7 cellular contexts compared by ENCODE assay signal in genomic region chr10:71213761-71214440, GRCh38. TPM values are rescaled to one million over a fixed set of nuclear protein-coding genes. Genes with fewer than 3 reads are reported as not detected.
DNase-seq lines count a peak whose midpoint lies in the region; TF ChIP-seq lines count a peak whose summit lies in the region.

No MANE protein-coding gene starts in this region.

- H3K4me3 Mint-ChIP-seq in activated CD4-positive, alpha-beta memory T cell treated with anti-CD3 and anti-CD28 coated beads for 36 hours, result no peak overlapping the region

- no peak overlapping the region for H3K27ac Mint-ChIP-seq in activated CD4-positive, alpha-beta memory T cell treated with anti-CD3 and anti-CD28 coated beads for 36 hours

- H3K36me3 ChIP-seq in HEK293 (ENCODE audit: control insufficient read depth in 2 of 2, insufficient read depth in 1 of 2, low read length in 2 of 2), result no peaks in the 10 kb centered on the region
- no peaks in the 10 kb centered on the region for H3K36me3 ChIP-seq in iPS-20b (ENCODE audit: insufficient read depth, low read depth, low read length)
- no peaks in the 10 kb centered on the region for H3K36me3 ChIP-seq in stomach

- no peaks in the 10 kb centered on the region for H3K36me3 Mint-ChIP-seq in activated CD4-positive, alpha-beta memory T cell treated with anti-CD3 and anti-CD28 coated beads for 36 hours

- CTCF ChIA-PET in HEK293 (lab: Yijun Ruan, JAX), result interaction anchor here (0.5 to 2.0 kb wide), 7 partner anchors 22 to 372 kb away, joined by 3 to 8 read pairs (median 3); no protein-coding TSS in a partner anchor
- CTCF ChIA-PET in activated CD4-positive, alpha-beta memory T cell treated with anti-CD3 and anti-CD28 coated beads for 36 hours (lab: Charles Lee), result no interaction called here

- peaks cover 10% of the 10 kb centered on the region for H3K4me1 Mint-ChIP-seq in activated CD4-positive, alpha-beta memory T cell treated with anti-CD3 and anti-CD28 coated beads for 36 hours (ENCODE audit: low read depth)

- TF ChIP-seq EP300 in stomach (IDR thresholded peaks at IDR 0.05), result no peak

- peak overlapping the region; percentile 71; the same call in 1 of the 2 replicates for H3K27ac ChIP-seq in HEK293 (ENCODE audit: extremely low read depth, low read depth, low read length)
- H3K27ac ChIP-seq in iPS-20b (ENCODE audit: low read length), result no peak overlapping the region
- peak overlapping the region; percentile 40 to 91 (median 83) for H3K27ac ChIP-seq in stomach

- WGBS in stomach, 5 donors, result 5 to 11% (median 9%) methylated on average over 31 to 33 of the region's 33 CpGs

- intact Hi-C loops in stomach (cut with DNase I; ENCODE audit: low total_unique reads), result no loop called here
- intact Hi-C loops in activated CD4-positive, alpha-beta memory T cell treated with anti-CD3 and anti-CD28 coated beads for 36 hours (cut with micrococcal nuclease), result no loop called here

- H3K9me3 Mint-ChIP-seq in activated CD4-positive, alpha-beta memory T cell treated with anti-CD3 and anti-CD28 coated beads for 36 hours, result no peaks in the 10 kb centered on the region

- DNase-seq in amniotic epithelial cell (ENCODE audit: low read depth) (peak; percentile 87), stomach (no peak), HuH-7 (ENCODE audit: low spot score) (no peak), NCI-H774 (lab: John Stamatoyannopoulos, UW) (no peak)
- DNase-seq in activated CD4-positive, alpha-beta memory T cell treated with anti-CD3 and anti-CD28 coated beads for 36 hours, result no peak

- H3K9me3 ChIP-seq in HEK293 (ENCODE audit: control insufficient read depth, insufficient read depth, low read depth, low read length), result no peaks in the 10 kb centered on the region
- no peaks in the 10 kb centered on the region for H3K9me3 ChIP-seq in iPS-20b (ENCODE audit: insufficient read depth, low read depth, low read length)
- no peaks in the 10 kb centered on the region for H3K9me3 ChIP-seq in stomach

- H3K4me3 ChIP-seq in HEK293 (ENCODE audit: low read depth, low read length), result peak overlapping the region; percentile 69
- H3K4me3 ChIP-seq in iPS-20b (ENCODE audit: low read length), result peak overlapping the region; percentile 81
- H3K4me3 ChIP-seq in stomach, result peak overlapping the region; percentile 65 to 79 (median 72)

- no peak overlapping the region; the same call in 1 of the 2 replicates for H3K9ac ChIP-seq in iPS-20b (ENCODE audit: low read depth, low read length)

- H3K4me1 ChIP-seq in HEK293 (ENCODE audit: control insufficient read depth, insufficient read depth, low read length) (peaks cover 36% of the 10 kb centered on the region), iPS-20b (ENCODE audit: insufficient read depth, low read length) (peaks cover 51% of the 10 kb centered on the region), stomach (peaks cover 14 to 72% (median 67%) of the 10 kb centered on the region in 4 donors)

- TF ChIP-seq CTCF in HEK293 (tag by site-specific recombination; IDR thresholded peaks at IDR 0.05), result no peak
- TF ChIP-seq CTCF in stomach (IDR thresholded peaks at IDR 0.05), result no peak

- POLR2A ChIA-PET in HEK293 (lab: Yijun Ruan, JAX), result interaction anchor here (1.0 to 1.7 kb wide), 5 partner anchors 13 to 810 kb away, joined by 3 to 8 read pairs (median 3); partner anchors contain the start of gene EIF4EBP2
- POLR2A ChIA-PET in activated CD4-positive, alpha-beta memory T cell treated with anti-CD3 and anti-CD28 coated beads for 36 hours (lab: Charles Lee), result no interaction called here

- no peak for TF ChIP-seq POLR2A in stomach (IDR thresholded peaks at IDR 0.05)

- H3K27me3 Mint-ChIP-seq in activated CD4-positive, alpha-beta memory T cell treated with anti-CD3 and anti-CD28 coated beads for 36 hours, result peaks cover 65% of the 10 kb centered on the region

- H3K27me3 ChIP-seq in iPS-20b (ENCODE audit: insufficient read depth, low read length) (peaks cover 70% of the 10 kb centered on the region), stomach (peaks cover 0 to 76% (median 12%) of the 10 kb centered on the region in 3 donors)

TF ChIP-seq in HEK293, 187 proteins besides CTCF, POLR2A, EP300 and RAD21 (continues in another document):
- TF ChIP-seq ZNF571 (tag by site-specific recombination; IDR thresholded peaks at IDR 0.05), result no peak
- TF ChIP-seq ZNF302 (tag by site-specific recombination; IDR thresholded peaks at IDR 0.05; ENCODE audit: low read depth), result no peak
- no peak for TF ChIP-seq ZNF214 (tag by site-specific recombination; IDR thresholded peaks at IDR 0.05; ENCODE audit: borderline replicate concordance)
- no peak for TF ChIP-seq ZFP41 (tag by site-specific recombination; IDR thresholded peaks at IDR 0.05; ENCODE audit: borderline replicate concordance)
- no peak for TF ChIP-seq ZNF670 (tag by site-specific recombination; IDR thresholded peaks at IDR 0.05; ENCODE audit: low read depth)
- no peak for TF ChIP-seq ZNF274 (IDR thresholded peaks at IDR 0.05; ENCODE audit: low read length)
- no peak for TF ChIP-seq ZNF274 (tag by site-specific recombination; IDR thresholded peaks at IDR 0.05; ENCODE audit: borderline replicate concordance)
- no peak for TF ChIP-seq ZFP37 (tag by site-specific recombination; IDR thresholded peaks at IDR 0.05)
- 0 out of 2 replicates have a peak, but pooled peaks have one; percentile 53 for TF ChIP-seq ZNF660 (tag by site-specific recombination; IDR thresholded peaks at IDR 0.05)
- TF ChIP-seq BCL11A (tag by site-specific recombination; IDR thresholded peaks at IDR 0.05; ENCODE audit: low read depth), result 0 out of 2 replicates have a peak, but pooled peaks have one; percentile 39
- no peak for TF ChIP-seq ZNF677 (tag by site-specific recombination; IDR thresholded peaks at IDR 0.05)
- peak; percentile 92 for TF ChIP-seq ZBTB6 (tag by site-specific recombination; IDR thresholded peaks at IDR 0.05)
- no peak for TF ChIP-seq REPIN1 (tag by site-specific recombination; IDR thresholded peaks at IDR 0.05; ENCODE audit: low read depth)
- no peak for TF ChIP-seq ZSCAN4 (tag by site-specific recombination; IDR thresholded peaks at IDR 0.05)
- no peak for TF ChIP-seq ZNF488 (tag by site-specific recombination; IDR thresholded peaks at IDR 0.05)
- TF ChIP-seq ZNF654 (tag by site-specific recombination; IDR thresholded peaks at IDR 0.05; ENCODE audit: low read depth), result no peak
- no peak for TF ChIP-seq ZSCAN16 (tag by site-specific recombination; IDR thresholded peaks at IDR 0.05)
- TF ChIP-seq ZNF626 (tag by site-specific recombination; IDR thresholded peaks at IDR 0.05), result no peak
- no peak for TF ChIP-seq BCL6B (tag by site-specific recombination; IDR thresholded peaks at IDR 0.05)
- TF ChIP-seq SP3 (tag by site-specific recombination; IDR thresholded peaks at IDR 0.05), result peak; percentile 36; the same call in 1 of the 2 replicates
- no peak for TF ChIP-seq HOXA7 (CRISPR knock-in tag; IDR thresholded peaks at IDR 0.05; ENCODE audit: borderline replicate concordance)
- no peak for TF ChIP-seq ZNF114 (tag by site-specific recombination; IDR thresholded peaks at IDR 0.05)
- no peak for TF ChIP-seq GFI1B (tag by site-specific recombination; IDR thresholded peaks at IDR 0.05)
- peak; percentile 65 for TF ChIP-seq ZXDB (tag by site-specific recombination; IDR thresholded peaks at IDR 0.05)
- peak; percentile 74 for TF ChIP-seq ZIC2 (tag by site-specific recombination; IDR thresholded peaks at IDR 0.05)
- no peak for TF ChIP-seq ZNF23 (tag by site-specific recombination; IDR thresholded peaks at IDR 0.05; ENCODE audit: borderline replicate concordance)
- TF ChIP-seq ZNF548 (tag by site-specific recombination; IDR thresholded peaks at IDR 0.05), result no peak
- TF ChIP-seq ZNF221 (tag by site-specific recombination; IDR thresholded peaks at IDR 0.05; ENCODE audit: borderline replicate concordance), result no peak

RNA-seq across cellular contexts. Expression of gene UNC5B, which starts 1.5 kb away (rescaled TPM):
- total RNA-seq in stomach, result 10 to 100 TPM in 2 of 5 donors, 1 to 10 TPM in 3; 5.5 to 42.9 (median 9.4) TPM
- polyA plus RNA-seq in stomach, result 1 to 10 TPM; 1.4 to 3.9 (median 2.0) TPM
- total RNA-seq in activated CD4-positive, alpha-beta memory T cell treated with anti-CD3 and anti-CD28 coated beads for 36 hours, result under 1 TPM in 1 of 2 experiments, not detected in 1; 0.02 TPM

Comparison
In these comparisons a context has a peak if more than half of its experiments do, and no peak if none do; other contexts are left out.
1. RNA of gene UNC5B, which starts 1.5 kb away (total RNA-seq): 5.5 to 42.9 TPM in stomach; 0.02 TPM in activated CD4-positive, alpha-beta memory T cell treated with anti-CD3 and anti-CD28 coated beads for 36 hours; every median in the first group is over 4 times any median in the second.
2. Peak in every context shown above with its lines, with median percentiles within 50 percentile points of each other: H3K4me3 ChIP-seq.